ENCODE assay signal across 8 cellular contexts in genomic region chr11:4610258-4610935, GRCh38. TPM values are rescaled to one million over a fixed set of nuclear protein-coding genes. Genes with fewer than 3 reads are reported as not detected.
DNase-seq lines count a peak whose midpoint lies in the region; ATAC-seq and TF ChIP-seq lines count a peak whose summit lies in the region.
"Had no signal": no experiment of that assay in that cellular context is flagged by ENCODE, and none has a peak within 500 bp of the region (broad histone marks: within the 10 kb centered on the region; RNA-seq: fewer than 3 reads in every experiment).

No MANE protein-coding gene starts in this region.

- H3K9me3 ChIP-seq in CD8-positive, alpha-beta T cell (ENCODE audit: low read length): no peaks in the 10 kb centered on the region
- H3K9me3 ChIP-seq in hepatocyte (ENCODE audit: low read depth): no peaks in the 10 kb centered on the region

- peak overlapping the region; percentile 53 for H3K27ac Mint-ChIP-seq in CD8-positive, alpha-beta T cell

- CTCF ChIA-PET in CD8-positive, alpha-beta T cell (lab: Charles Lee): interaction anchor here (1.2 kb wide), 1 partner anchor 27 kb away, joined by 3 read pairs; the partner anchor contains the start of gene OR51D1

- H3K4me3 Mint-ChIP-seq in CD8-positive, alpha-beta T cell: peak overlapping the region; percentile 61

- peaks cover 33% of the 10 kb centered on the region for H3K4me1 ChIP-seq in CD8-positive, alpha-beta T cell (ENCODE audit: insufficient read depth, low read length)
- peaks cover 13% of the 10 kb centered on the region for H3K4me1 ChIP-seq in hepatocyte (ENCODE audit: insufficient read depth)

- no peak for ATAC-seq in CD8-positive, alpha-beta T cell

- TF ChIP-seq CTCF in CD8-positive, alpha-beta T cell (IDR thresholded peaks at IDR 0.05): no peak
- TF ChIP-seq CTCF in hepatocyte (IDR thresholded peaks at IDR 0.05; ENCODE audit: poor library complexity): no peak

- peaks cover 9% of the 10 kb centered on the region for H3K36me3 Mint-ChIP-seq in CD8-positive, alpha-beta T cell

- DNase-seq in CD8-positive, alpha-beta T cell: no peak
- DNase-seq in NCI-H69 (lab: John Stamatoyannopoulos, UW) (peak; percentile 7), hepatocyte (ENCODE audit: low spot score) (no peak), T1000 (lab: John Stamatoyannopoulos, UW) (no peak), cerebellar nuclear complex (lab: John Stamatoyannopoulos, UW) (no peak), mesenteric fat pad (ENCODE audit: low spot score) (no peak)
- DNase-seq: hypothalamus had no signal

- H3K9me3 Mint-ChIP-seq in CD8-positive, alpha-beta T cell: no peaks in the 10 kb centered on the region

- peak overlapping the region; percentile 16 for H2AFZ ChIP-seq in hepatocyte

- H3K27me3 ChIP-seq in CD8-positive, alpha-beta T cell (ENCODE audit: insufficient read depth, low read length): no peaks in the 10 kb centered on the region
- no peaks in the 10 kb centered on the region for H3K27me3 ChIP-seq in hepatocyte

- intact Hi-C loops in CD8-positive, alpha-beta T cell (cut with DNase I, micrococcal nuclease): no loop called here

- H3K27me3 Mint-ChIP-seq in CD8-positive, alpha-beta T cell (ENCODE audit: low read depth): peaks cover 2% of the 10 kb centered on the region

- H4K20me1 ChIP-seq in hepatocyte (ENCODE audit: insufficient read depth, poor library complexity, severe bottlenecking): no peaks in the 10 kb centered on the region

- H3K4me3 ChIP-seq in CD8-positive, alpha-beta T cell (ENCODE audit: low read depth, low read length): peak overlapping the region; percentile 47
- no peak overlapping the region for H3K4me3 ChIP-seq in hepatocyte

- peaks cover 16% of the 10 kb centered on the region for H3K79me2 ChIP-seq in hepatocyte

- WGBS in hepatocyte (ENCODE audit: low lambda C conversion rate, missing lambda C conversion rate): 69% methylated on average over 3 of the region's 3 CpGs

- peaks cover 46% of the 10 kb centered on the region for H3K4me1 Mint-ChIP-seq in CD8-positive, alpha-beta T cell (ENCODE audit: low read depth)

- no peak overlapping the region for H3K4me2 ChIP-seq in hepatocyte

- H3K27ac ChIP-seq in CD8-positive, alpha-beta T cell (ENCODE audit: low read depth, low read length): peak overlapping the region; percentile 5
- no peak overlapping the region for H3K27ac ChIP-seq in hepatocyte

- H3K36me3 ChIP-seq in CD8-positive, alpha-beta T cell (ENCODE audit: insufficient read depth, low read length): no peaks in the 10 kb centered on the region
- no peaks in the 10 kb centered on the region for H3K36me3 ChIP-seq in hepatocyte (replicated peaks; ENCODE audit: insufficient read depth, low read depth)

- POLR2A ChIA-PET in CD8-positive, alpha-beta T cell (lab: Charles Lee): no interaction called here

- H3K9me2 ChIP-seq in hepatocyte (replicated peaks; ENCODE audit: insufficient read depth): no peaks in the 10 kb centered on the region

RNA-seq across cellular contexts. Expression of gene TRIM68, which starts 2.4 kb away (rescaled TPM):
- 1 to 10 TPM; 6.0 to 6.9 TPM for total RNA-seq in CD8-positive, alpha-beta T cell
- total RNA-seq in hepatocyte: 16.1 and 19.8 TPM in 2 replicates
- 5.9 and 8.3 TPM in 2 replicates for polyA plus RNA-seq in hepatocyte
- total RNA-seq in mesenteric fat pad: 4.2 TPM

RNA-seq across cellular contexts. Expression of gene OR52I1, which starts 16.6 kb away (rescaled TPM):
- not detected for total RNA-seq in CD8-positive, alpha-beta T cell
- total RNA-seq in hepatocyte (not detected in 2 replicates), mesenteric fat pad (not detected)
- polyA plus RNA-seq in hepatocyte: not detected in 2 replicates
- total RNA-seq: NCI-H460 had no signal

RNA-seq across cellular contexts. Expression of gene OR51D1, which starts 26.9 kb away (rescaled TPM):
- total RNA-seq in CD8-positive, alpha-beta T cell: not detected
- total RNA-seq in hepatocyte (not detected in 2 replicates), mesenteric fat pad (not detected)
- not detected in 2 replicates for polyA plus RNA-seq in hepatocyte
- total RNA-seq: NCI-H460 had no signal

RNA-seq across cellular contexts. Expression of gene OR52I2, which starts 28.9 kb away (rescaled TPM):
- total RNA-seq in CD8-positive, alpha-beta T cell: not detected
- total RNA-seq in hepatocyte (not detected in 2 replicates), mesenteric fat pad (not detected)
- polyA plus RNA-seq in hepatocyte: not detected in 2 replicates
- total RNA-seq: NCI-H460 had no signal

RNA-seq across cellular contexts. Expression of gene OR51E1, which starts 33.4 kb away (rescaled TPM):
- total RNA-seq in CD8-positive, alpha-beta T cell: not detected
- total RNA-seq in hepatocyte (1.2 and 1.3 TPM in 2 replicates), mesenteric fat pad (1.5 TPM)
- 0.92 and 2.2 TPM in 2 replicates for polyA plus RNA-seq in hepatocyte
- total RNA-seq: NCI-H460 had no signal
